Comparison of ENCODE assay signal across 9 cellular contexts in genomic region chr14:95504135-95505029, GRCh38. TPM values are rescaled to one million over a fixed set of nuclear protein-coding genes. Genes with fewer than 3 reads are reported as not detected.
DNase-seq lines count a peak whose midpoint lies in the region; ATAC-seq and TF ChIP-seq lines count a peak whose summit lies in the region.
"Had no signal": no experiment of that assay in that cellular context is flagged by ENCODE, and none has a peak within 500 bp of the region (broad histone marks: within the 10 kb centered on the region; RNA-seq: fewer than 3 reads in every experiment).

No MANE protein-coding gene starts in this region.

- DNase-seq in activated CD4-positive, alpha-beta T cell treated with anti-CD3 and anti-CD28 coated beads, Interleukin-2, amount 10 ng/mL, durations not matched to agents 24 days and 14 days, result no peak
- DNase-seq in activated CD4-positive, alpha-beta T cell treated with anti-CD3 and anti-CD28 coated beads for 4 hours, result no peak
- peak; percentile 60 for DNase-seq in astrocyte of the spinal cord (ENCODE audit: low read depth, low spot score)
- DNase-seq in AML-193 (lab: John Stamatoyannopoulos, UW), result no peak
- DNase-seq in nephron progenitor cell, result no peak
- no peak for DNase-seq in SHP77 (lab: John Stamatoyannopoulos, UW)
- DNase-seq: NCI-H524 treated with DMSO at 0.1 percent for 48 hours had no signal

- no peaks in the 10 kb centered on the region for H3K36me3 ChIP-seq in skeletal muscle satellite cell (ENCODE audit: insufficient read depth, low read length)

- peak overlapping the region; percentile 87 for H3K27ac Mint-ChIP-seq in activated CD4-positive, alpha-beta T cell treated with anti-CD3 and anti-CD28 coated beads, Interleukin-2, amount 10 ng/mL, durations not matched to agents 24 days and 14 days
- H3K27ac Mint-ChIP-seq in nephron progenitor cell, result no peak overlapping the region

- peaks cover 59% of the 10 kb centered on the region for H3K4me1 Mint-ChIP-seq in activated CD4-positive, alpha-beta T cell treated with anti-CD3 and anti-CD28 coated beads, Interleukin-2, amount 10 ng/mL, durations not matched to agents 24 days and 14 days
- H3K4me1 Mint-ChIP-seq in nephron progenitor cell, result peaks cover 8% of the 10 kb centered on the region

- peak overlapping the region; percentile 5 for H3K4me2 ChIP-seq in skeletal muscle satellite cell (ENCODE audit: low read length)

- H3K27me3 Mint-ChIP-seq in activated CD4-positive, alpha-beta T cell treated with anti-CD3 and anti-CD28 coated beads, Interleukin-2, amount 10 ng/mL, durations not matched to agents 24 days and 14 days, result no peaks in the 10 kb centered on the region
- peaks cover 9% of the 10 kb centered on the region for H3K27me3 Mint-ChIP-seq in nephron progenitor cell (ENCODE audit: low read depth, poor library complexity)

- peaks cover 49% of the 10 kb centered on the region for H3K4me1 ChIP-seq in skeletal muscle satellite cell (ENCODE audit: control insufficient read depth, insufficient read depth, low read length)

- peak; percentile 41 for ATAC-seq in HG03066 (IDR thresholded peaks at IDR 0.05; ENCODE audit: low read depth, unreplicated experiment)

- no peak for TF ChIP-seq CTCF in astrocyte of the spinal cord (IDR thresholded peaks at IDR 0.05; ENCODE audit: low read depth, low read length)
- TF ChIP-seq CTCF in nephron progenitor cell (IDR thresholded peaks at IDR 0.05), result no peak

- in situ Hi-C loops in astrocyte of the spinal cord (cut with HindIII; ENCODE audit: low sequenced_read_pairs), result no loop called here

- intact Hi-C loops in activated CD4-positive, alpha-beta T cell treated with anti-CD3 and anti-CD28 coated beads, Interleukin-2, amount 10 ng/mL, durations not matched to agents 24 days and 14 days (cut with micrococcal nuclease), result no loop called here

- H3K9me3 Mint-ChIP-seq in activated CD4-positive, alpha-beta T cell treated with anti-CD3 and anti-CD28 coated beads, Interleukin-2, amount 10 ng/mL, durations not matched to agents 24 days and 14 days, result no peaks in the 10 kb centered on the region
- no peaks in the 10 kb centered on the region for H3K9me3 Mint-ChIP-seq in nephron progenitor cell

- peaks cover 44% of the 10 kb centered on the region for H3K36me3 Mint-ChIP-seq in activated CD4-positive, alpha-beta T cell treated with anti-CD3 and anti-CD28 coated beads, Interleukin-2, amount 10 ng/mL, durations not matched to agents 24 days and 14 days (ENCODE audit: low read depth)
- no peaks in the 10 kb centered on the region for H3K36me3 Mint-ChIP-seq in nephron progenitor cell (ENCODE audit: low read depth)

- peak overlapping the region; percentile 50 for H3K4me3 Mint-ChIP-seq in activated CD4-positive, alpha-beta T cell treated with anti-CD3 and anti-CD28 coated beads, Interleukin-2, amount 10 ng/mL, durations not matched to agents 24 days and 14 days
- H3K4me3 Mint-ChIP-seq in nephron progenitor cell, result no peak overlapping the region

- H3K9ac ChIP-seq in skeletal muscle satellite cell (ENCODE audit: low read depth, low read length), result no peak overlapping the region

- no peaks in the 10 kb centered on the region for H3K9me3 ChIP-seq in skeletal muscle satellite cell (replicated peaks; ENCODE audit: low read length)

- no peaks in the 10 kb centered on the region for H3K27me3 ChIP-seq in skeletal muscle satellite cell (ENCODE audit: control insufficient read depth, insufficient read depth, low read length)

- H3K4me3 ChIP-seq in astrocyte of the spinal cord (ENCODE audit: low read depth, low read length) (no peak overlapping the region), skeletal muscle satellite cell (ENCODE audit: low read length) (no peak overlapping the region)

RNA-seq across cellular contexts. Expression of gene SYNE3, which starts 12.1 kb away (rescaled TPM):
- 45.2 and 46.3 TPM in 2 replicates for total RNA-seq in activated CD4-positive, alpha-beta T cell treated with anti-CD3 and anti-CD28 coated beads, Interleukin-2, amount 10 ng/mL, durations not matched to agents 24 days and 14 days
- total RNA-seq in skeletal muscle satellite cell (2012; rRNA removed), result 26.9 and 32.2 TPM in 2 replicates

RNA-seq across cellular contexts. Expression of gene GLRX5, which starts 30.5 kb away (rescaled TPM):
- 43.7 and 45.6 TPM in 2 replicates for total RNA-seq in activated CD4-positive, alpha-beta T cell treated with anti-CD3 and anti-CD28 coated beads, Interleukin-2, amount 10 ng/mL, durations not matched to agents 24 days and 14 days
- 37.0 and 37.6 TPM in 2 replicates for total RNA-seq in skeletal muscle satellite cell (2012; rRNA removed)
